In genomic region chr1:20789598-20789997, GRCh38 we compare ENCODE assay signal across 1 cellular context. TPM values are rescaled to one million over a fixed set of nuclear protein-coding genes. Genes with fewer than 3 reads are reported as not detected.
"Had no signal": no experiment of that assay in that cellular context is flagged by ENCODE, and none has a peak within 500 bp of the region (broad histone marks: within the 10 kb centered on the region; RNA-seq: fewer than 3 reads in every experiment).

No MANE protein-coding gene starts in this region.

RNA-seq across cellular contexts. Expression of gene SH2D5, which starts 57.1 kb away (rescaled TPM):
- total RNA-seq: T-helper 17 cell had no signal
